In genomic region chr4:140082399-140082758, GRCh38 we compare ENCODE assay signal across 18 cellular contexts.
DNase-seq lines count a peak whose midpoint lies in the region; ATAC-seq, FAIRE-seq and TF ChIP-seq lines count a peak whose summit lies in the region.
"Had no signal": no experiment of that assay in that cellular context is flagged by ENCODE, and none has a peak within 500 bp of the region (broad histone marks: within the 10 kb centered on the region; RNA-seq: fewer than 3 reads in every experiment).

No MANE protein-coding gene starts in this region.

- intact Hi-C loops in uterus (cut with DNase I; ENCODE audit: low total_unique reads): no loop called here

- H3K14ac ChIP-seq in trophoblast cell (ENCODE audit: low read length): peak overlapping the region; percentile 59

- H3K79me2 ChIP-seq in trophoblast cell (ENCODE audit: control insufficient read depth, insufficient read depth, low read length, poor library complexity): peaks cover 3% of the 10 kb centered on the region

- DNase-seq in T-helper 17 cell (no peak), glutamatergic neuron (no peak), trophoblast cell (no peak), uterus (no peak), hepatic stellate cell (ENCODE audit: low spot score) (no peak), NK-92 (lab: John Stamatoyannopoulos, UW; ENCODE audit: unreplicated experiment) (no peak), D721Med (ENCODE audit: insufficient read length, low spot score) (no peak)
- DNase-seq: activated naive CD4-positive, alpha-beta T cell; effector CD8-positive, alpha-beta T cell; GM23248; hypothalamus; islet precursor cell; naive thymus-derived CD8-positive, alpha-beta T cell; NCI-H524 treated with DMSO at 0.1 percent for 48 hours; stimulated activated CD4-positive, alpha-beta T cell treated with anti-CD3 and anti-CD28 coated beads, Interleukin-12 subunit alpha, Interleukin-12 subunit beta, amount 100 ng/mL, for 4 hours; upper lobe of right lung had no signal

- peak overlapping the region; percentile 23 for H3K23ac ChIP-seq in trophoblast cell (ENCODE audit: low read length)

- peak overlapping the region; percentile 15 for H3K4me3 Mint-ChIP-seq in T-helper 17 cell
- no peak overlapping the region for H3K4me3 Mint-ChIP-seq in glutamatergic neuron (ENCODE audit: unreplicated experiment)
- H3K4me3 Mint-ChIP-seq: naive thymus-derived CD8-positive, alpha-beta T cell had no signal

- H4K8ac ChIP-seq in trophoblast cell (ENCODE audit: low read depth, low read length): peak overlapping the region; percentile 8

- peak overlapping the region; percentile 72 for H3K27ac ChIP-seq in trophoblast cell (ENCODE audit: low read depth, low read length)
- peak overlapping the region; percentile 28 to 69 for H3K27ac ChIP-seq in uterus
- H3K27ac ChIP-seq: GM23248, upper lobe of right lung had no signal

- peaks cover 18 to 27% of the 10 kb centered on the region in 2 experiments for H3K4me1 ChIP-seq in trophoblast cell (ENCODE audit: control insufficient read depth in 1 of 2, insufficient read depth in 2 of 2, low read length in 2 of 2)
- H3K4me1 ChIP-seq in uterus: peaks cover 0 to 16% of the 10 kb centered on the region in 2 donors

- H3K4me1 Mint-ChIP-seq in T-helper 17 cell: peaks cover 8% of the 10 kb centered on the region
- peaks cover 56% of the 10 kb centered on the region for H3K4me1 Mint-ChIP-seq in glutamatergic neuron (ENCODE audit: low read depth, unreplicated experiment)

- no peak for TF ChIP-seq POLR2A in uterus (IDR thresholded peaks at IDR 0.05)

- no peaks in the 10 kb centered on the region for H3K27me3 Mint-ChIP-seq in T-helper 17 cell
- peaks cover 12% of the 10 kb centered on the region for H3K27me3 Mint-ChIP-seq in glutamatergic neuron (ENCODE audit: unreplicated experiment)
- H3K27me3 Mint-ChIP-seq: naive thymus-derived CD8-positive, alpha-beta T cell had no signal

- no peak overlapping the region for H3K4me2 ChIP-seq in trophoblast cell (ENCODE audit: low read length)

- peak overlapping the region; percentile 9 for H2AFZ ChIP-seq in trophoblast cell (ENCODE audit: insufficient read depth, low read length, poor library complexity)
- H2AFZ ChIP-seq: GM23248 had no signal

- H3K36me3 ChIP-seq in trophoblast cell (ENCODE audit: control insufficient read depth in 1 of 2, insufficient read depth in 2 of 2, low read length in 2 of 2) (no peaks in the 10 kb centered on the region), uterus (no peaks in the 10 kb centered on the region)
- H3K36me3 ChIP-seq: upper lobe of right lung had no signal

- no CpG with 5 or more reads among the region's 6 CpGs for WGBS in trophoblast cell (ENCODE audit: extremely low coverage, insufficient coverage, insufficient read length)

- peak overlapping the region; percentile 71 for H3K4ac ChIP-seq in trophoblast cell (ENCODE audit: low read depth, low read length)

- peak overlapping the region; percentile 80 for H4K91ac ChIP-seq in trophoblast cell (ENCODE audit: low read depth, low read length)

- H3K27ac Mint-ChIP-seq in T-helper 17 cell (no peak overlapping the region), glutamatergic neuron (ENCODE audit: unreplicated experiment) (peak overlapping the region; percentile 17)

- H3K79me1 ChIP-seq in trophoblast cell (ENCODE audit: low read length): peaks cover 28% of the 10 kb centered on the region

- H3K9ac ChIP-seq in trophoblast cell (ENCODE audit: low read length): no peak overlapping the region
- H3K9ac ChIP-seq: GM23248 had no signal

- peaks cover 8% of the 10 kb centered on the region for H3K9me3 Mint-ChIP-seq in glutamatergic neuron (ENCODE audit: unreplicated experiment)
- H3K9me3 Mint-ChIP-seq: naive thymus-derived CD8-positive, alpha-beta T cell had no signal

- H3K36me3 Mint-ChIP-seq in T-helper 17 cell (ENCODE audit: low read depth) (no peaks in the 10 kb centered on the region), glutamatergic neuron (ENCODE audit: unreplicated experiment) (no peaks in the 10 kb centered on the region)
- H3K36me3 Mint-ChIP-seq: naive thymus-derived CD8-positive, alpha-beta T cell had no signal

- no peaks in the 10 kb centered on the region for H3K27me3 ChIP-seq in trophoblast cell (ENCODE audit: insufficient read depth, low read length)
- H3K27me3 ChIP-seq in uterus: no peaks in the 10 kb centered on the region
- H3K27me3 ChIP-seq: upper lobe of right lung had no signal

- H2BK12ac ChIP-seq in trophoblast cell (ENCODE audit: low read length): peak overlapping the region; percentile 81

- no peaks in the 10 kb centered on the region for H3K9me3 ChIP-seq in T-helper 17 cell (ENCODE audit: control insufficient read depth, low read length, poor library complexity, severe bottlenecking)
- H3K9me3 ChIP-seq in trophoblast cell (ENCODE audit: insufficient read depth, low read depth, low read length): no peaks in the 10 kb centered on the region
- H3K9me3 ChIP-seq in uterus: no peaks in the 10 kb centered on the region
- H3K9me3 ChIP-seq: upper lobe of right lung had no signal

- peak overlapping the region; percentile 82 for H2BK120ac ChIP-seq in trophoblast cell (ENCODE audit: insufficient read depth, low read length, poor library complexity)

- no peak overlapping the region for H4K12ac ChIP-seq in trophoblast cell (ENCODE audit: low read depth, low read length)

- TF ChIP-seq CTCF in glutamatergic neuron (IDR thresholded peaks at IDR 0.05; ENCODE audit: partially characterized antibody, unreplicated experiment): no peak
- TF ChIP-seq CTCF in uterus (IDR thresholded peaks at IDR 0.05): no peak
- TF ChIP-seq CTCF in D721Med (IDR thresholded peaks at IDR 0.05; ENCODE audit: insufficient read depth, missing control alignments): no peak

- peak overlapping the region; percentile 16 for H2AK5ac ChIP-seq in trophoblast cell (ENCODE audit: low read length)

- no peak for ATAC-seq in T-helper 17 cell
- ATAC-seq in HG03521 (IDR thresholded peaks at IDR 0.05; ENCODE audit: unreplicated experiment): no peak
- ATAC-seq: naive thymus-derived CD8-positive, alpha-beta T cell; upper lobe of right lung had no signal

- FAIRE-seq in D721Med (lab: Jason Lieb, UNC): no peak
- FAIRE-seq: HTR-8/SVneo had no signal

- peak overlapping the region; percentile 75 for H2BK5ac ChIP-seq in trophoblast cell (ENCODE audit: low read depth, low read length, poor library complexity)

- peak overlapping the region; percentile 74 for H3K18ac ChIP-seq in trophoblast cell (ENCODE audit: low read length)

- no peak overlapping the region for H3K4me3 ChIP-seq in trophoblast cell (ENCODE audit: low read depth, low read length)
- H3K4me3 ChIP-seq in uterus: no peak overlapping the region
- H3K4me3 ChIP-seq: GM23248, upper lobe of right lung had no signal
